23 cellular contexts compared by ENCODE assay signal in genomic region chr2:160486341-160486740, GRCh38. TPM values are rescaled to one million over a fixed set of nuclear protein-coding genes. Genes with fewer than 3 reads are reported as not detected.
DNase-seq lines count a peak whose midpoint lies in the region.
"Had no signal": no experiment of that assay in that cellular context is flagged by ENCODE, and none has a peak within 500 bp of the region (broad histone marks: within the 10 kb centered on the region; RNA-seq: fewer than 3 reads in every experiment).

No MANE protein-coding gene starts in this region.

- H3K4me2 ChIP-seq in trophoblast cell (ENCODE audit: low read length) = no peak overlapping the region
- H3K4me2 ChIP-seq: neural progenitor cell had no signal

- H3K27ac ChIP-seq in trophoblast cell (ENCODE audit: low read depth, low read length) = no peak overlapping the region
- H3K27ac ChIP-seq: 22Rv1, HL-60, neural progenitor cell had no signal

- no peak overlapping the region for H3K9ac ChIP-seq in trophoblast cell (ENCODE audit: low read length)
- H3K9ac ChIP-seq: neural progenitor cell had no signal

- no peak overlapping the region for H3K4me3 ChIP-seq in trophoblast cell (ENCODE audit: low read depth, low read length)
- H3K4me3 ChIP-seq: HAP-1, neural progenitor cell had no signal

- no peak overlapping the region for H4K91ac ChIP-seq in trophoblast cell (ENCODE audit: low read depth, low read length)

- H3K36me3 ChIP-seq in trophoblast cell (ENCODE audit: control insufficient read depth in 1 of 2, insufficient read depth in 2 of 2, low read length in 2 of 2) = peaks cover 0 to 6% of the 10 kb centered on the region in 2 experiments
- H3K36me3 ChIP-seq: BE2C, HAP-1, neural progenitor cell had no signal

- H2BK120ac ChIP-seq in trophoblast cell (ENCODE audit: insufficient read depth, low read length, poor library complexity) = no peak overlapping the region

- no peak overlapping the region for H2BK5ac ChIP-seq in trophoblast cell (ENCODE audit: low read depth, low read length, poor library complexity)

- no peaks in the 10 kb centered on the region for H3K79me1 ChIP-seq in trophoblast cell (ENCODE audit: low read length)

- no peak overlapping the region for H2AFZ ChIP-seq in trophoblast cell (ENCODE audit: insufficient read depth, low read length, poor library complexity)
- H2AFZ ChIP-seq: neural progenitor cell had no signal

- H3K4me1 ChIP-seq in trophoblast cell (ENCODE audit: control insufficient read depth in 1 of 2, insufficient read depth in 2 of 2, low read length in 2 of 2) = peaks cover 0 to 3% of the 10 kb centered on the region in 2 experiments

- H3K18ac ChIP-seq in trophoblast cell (ENCODE audit: low read length) = no peak overlapping the region

- DNase-seq in NCI-H82 (lab: John Stamatoyannopoulos, UW) = peak; percentile 26
- DNase-seq in NCI-H82 treated with DMSO at 0.1 percent for 48 hours (lab: John Stamatoyannopoulos, UW; ENCODE audit: unreplicated experiment) = no peak
- DNase-seq in HCEC 1CT = peak; percentile 18
- peak; percentile 41 for DNase-seq in fibroblast of gingiva (ENCODE audit: low read depth)
- peak; percentile 55 to 84 for DNase-seq in trophoblast cell
- no peak for DNase-seq in activated CD4-positive, CD25-positive, alpha-beta regulatory T cell (lab: John Stamatoyannopoulos, UW)
- DNase-seq in cerebellum (ENCODE audit: low spot score) = no peak
- no peak for DNase-seq in DMS 273 treated with DMSO at 0.1 percent for 48 hours (lab: John Stamatoyannopoulos, UW)
- DNase-seq: activated CD4-positive, alpha-beta T cell treated with anti-CD3 and anti-CD28 coated beads for 36 hours; amygdala; BE2C; Calu3; central memory CD4-positive, alpha-beta T cell; EL; erythroblast; head of caudate nucleus; NCI-H1436 treated with DMSO at 0.1 percent for 48 hours; NCI-H526 treated with DMSO at 0.1 percent for 48 hours; stimulated activated CD4-positive, alpha-beta T cell treated with anti-CD3 and anti-CD28 coated beads, Interleukin-12 subunit alpha, Interleukin-12 subunit beta, amount 100 ng/mL, for 4 hours had no signal

- no peaks in the 10 kb centered on the region for H3K27me3 ChIP-seq in trophoblast cell (ENCODE audit: insufficient read depth, low read length)
- H3K27me3 ChIP-seq: BE2C, neural progenitor cell had no signal

- no peak overlapping the region for H2AK5ac ChIP-seq in trophoblast cell (ENCODE audit: low read length)

- no peak overlapping the region for H3K14ac ChIP-seq in trophoblast cell (ENCODE audit: low read length)

- H3K9me3 ChIP-seq in trophoblast cell (ENCODE audit: insufficient read depth, low read depth, low read length) = no peaks in the 10 kb centered on the region
- H3K9me3 ChIP-seq: BE2C, HAP-1 had no signal

- H3K79me2 ChIP-seq in trophoblast cell (ENCODE audit: control insufficient read depth, insufficient read depth, low read length, poor library complexity) = peaks cover 11% of the 10 kb centered on the region

- H3K23ac ChIP-seq in trophoblast cell (ENCODE audit: low read length) = no peak overlapping the region

- no peak overlapping the region for H4K8ac ChIP-seq in trophoblast cell (ENCODE audit: low read depth, low read length)

- H2BK12ac ChIP-seq in trophoblast cell (ENCODE audit: low read length) = no peak overlapping the region

- WGBS in trophoblast cell (ENCODE audit: extremely low coverage, insufficient coverage, insufficient read length) = no CpG with 5 or more reads among the region's 1 CpG

- H3K4ac ChIP-seq in trophoblast cell (ENCODE audit: low read depth, low read length) = peak overlapping the region; percentile 99

- H4K12ac ChIP-seq in trophoblast cell (ENCODE audit: low read depth, low read length) = no peak overlapping the region

RNA-seq across cellular contexts. Expression of gene RBMS1, which starts 7.3 kb away (rescaled TPM):
- polyA plus RNA-seq in trophoblast cell (2013) = 232 and 237 TPM in 2 replicates
- 78.7 TPM for total RNA-seq in cerebellum

Comparison
In these comparisons a context has a peak if more than half of its experiments do, and no peak if none do; other contexts are left out.
1. DNase-seq: peak in NCI-H82 (single experiment), HCEC 1CT (single experiment), fibroblast of gingiva (single experiment) and trophoblast cell (2 of 2); none in NCI-H82 treated with DMSO at 0.1 percent for 48 hours (single experiment), activated CD4-positive, CD25-positive, alpha-beta regulatory T cell (0 of 4), cerebellum (single experiment) and DMS 273 treated with DMSO at 0.1 percent for 48 hours (single experiment).